In the genomic region with DNA sequence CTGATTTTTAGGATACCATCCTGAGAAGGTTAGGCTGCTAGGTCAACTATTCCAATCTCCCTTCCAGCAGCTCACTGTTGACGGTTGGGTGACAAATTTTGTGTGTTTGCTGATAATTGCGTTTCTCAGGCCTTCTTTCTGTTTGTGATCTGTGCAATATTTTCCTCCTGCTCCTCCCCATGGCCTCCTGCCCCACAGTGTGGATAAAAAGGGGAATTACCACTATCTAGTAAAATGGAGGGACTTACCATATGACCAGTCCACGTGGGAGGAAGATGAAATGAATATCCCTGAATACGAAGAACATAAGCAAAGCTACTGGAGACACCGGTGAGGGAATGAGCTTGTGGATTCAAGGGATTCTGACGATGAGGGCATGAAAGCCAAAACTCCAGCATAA, we compare ENCODE assay signal across 9 cellular contexts. TPM values are rescaled to one million over a fixed set of nuclear protein-coding genes. Genes with fewer than 3 reads are reported as not detected.
DNase-seq lines count a peak whose midpoint lies in the region; ATAC-seq and TF ChIP-seq lines count a peak whose summit lies in the region.
"Had no signal": no experiment of that assay in that cellular context is flagged by ENCODE, and none has a peak within 500 bp of the region (broad histone marks: within the 10 kb centered on the region; RNA-seq: fewer than 3 reads in every experiment).

No MANE protein-coding gene starts in this region.

- peak; percentile 53 for TF ChIP-seq CTCF in PC-3 (conservative IDR thresholded peaks at IDR 0.05; ENCODE audit: low read depth, low read length)

- no peaks in the 10 kb centered on the region for H3F3A ChIP-seq in PC-3 (ENCODE audit: low read length, unreplicated experiment)

- no peaks in the 10 kb centered on the region for H3K79me2 ChIP-seq in PC-3 (ENCODE audit: low read length)

- H3K27me3 ChIP-seq in PC-3 (ENCODE audit: low read length) (no peaks in the 10 kb centered on the region), HAP-1 (ENCODE audit: low read depth) (no peaks in the 10 kb centered on the region)
- H3K27me3 ChIP-seq: BLaER1 treated with 17β-estradiol and CSF1 and Interleukin-3, amounts not matched to agents 10 nM and 100 nM had no signal

- BruUV-seq in PC-3 (replicated peaks; lab: Mats Ljungman, UMichigan): no TSS peak

- H3K9me2 ChIP-seq in PC-3 (replicated peaks; ENCODE audit: low read length): no peaks in the 10 kb centered on the region

- H2AFZ ChIP-seq in PC-3 (ENCODE audit: low read length): no peak overlapping the region

- peak overlapping the region in 1 of 2 donors; percentile 27 for H3K27ac Mint-ChIP-seq in effector memory CD8-positive, alpha-beta T cell

- no peaks in the 10 kb centered on the region for H3K27me3 Mint-ChIP-seq in effector memory CD8-positive, alpha-beta T cell

- in situ Hi-C loops in HAP-1 (cut with MboI; ENCODE audit: low sequenced_read_pairs): no loop called here

- H3K36me3 Mint-ChIP-seq in effector memory CD8-positive, alpha-beta T cell (ENCODE audit: insufficient read depth): peaks cover 89% of the 10 kb centered on the region

- H3K4me3 ChIP-seq in PC-3 (ENCODE audit: low read length) (no peak overlapping the region), HAP-1 (no peak overlapping the region)
- H3K4me3 ChIP-seq: BLaER1 treated with 17β-estradiol and CSF1 and Interleukin-3, amounts not matched to agents 10 nM and 100 nM had no signal

- H3K9ac ChIP-seq in PC-3 (ENCODE audit: low read length): no peak overlapping the region

- H3K9me3 Mint-ChIP-seq in effector memory CD8-positive, alpha-beta T cell: no peaks in the 10 kb centered on the region

- no peak overlapping the region for H3K4me2 ChIP-seq in PC-3 (ENCODE audit: low read length)

- H3K9me3 ChIP-seq in PC-3 (ENCODE audit: low read length) (no peaks in the 10 kb centered on the region), HAP-1 (no peaks in the 10 kb centered on the region)
- H3K9me3 ChIP-seq: BLaER1 treated with 17β-estradiol and CSF1 and Interleukin-3, amounts not matched to agents 10 nM and 100 nM had no signal

- intact Hi-C loops in PC-3 (cut with micrococcal nuclease): loop anchor here (1.0 kb wide), 1 partner anchor 35 kb away; no protein-coding TSS in a partner anchor

- POLR2A ChIA-PET in PC-3 (lab: Charles Lee; ENCODE audit: unreplicated experiment): no interaction called here

- H3K4me1 ChIP-seq in PC-3 (ENCODE audit: insufficient read depth, low read length) (no peaks in the 10 kb centered on the region), HAP-1 (no peaks in the 10 kb centered on the region)

- H3K36me3 ChIP-seq in PC-3 (ENCODE audit: low read depth, low read length): peaks cover 30% of the 10 kb centered on the region
- peaks cover 85% of the 10 kb centered on the region for H3K36me3 ChIP-seq in HAP-1 (replicated peaks)

- ATAC-seq in PC-3: 0 out of 2 replicates have a peak, but pooled peaks have one; percentile 24
- ATAC-seq in effector memory CD8-positive, alpha-beta T cell (replicated peaks): peak; percentile 66

- no peak overlapping the region for H3K4me3 Mint-ChIP-seq in effector memory CD8-positive, alpha-beta T cell

- CTCF ChIA-PET in PC-3 (lab: Charles Lee): no interaction called here

- peaks cover 2 to 18% of the 10 kb centered on the region in 2 donors for H3K4me1 Mint-ChIP-seq in effector memory CD8-positive, alpha-beta T cell (ENCODE audit: low read depth in 2 of 2)

- H4K20me1 ChIP-seq in PC-3 (ENCODE audit: low read length): no peaks in the 10 kb centered on the region

- DNase-seq in NCI-H146 (lab: John Stamatoyannopoulos, UW) (peak; percentile 8), NCI-H146 treated with DMSO at 0.1 percent for 48 hours (lab: John Stamatoyannopoulos, UW; ENCODE audit: unreplicated experiment) (no peak), PC-3 (peak; percentile 21), myocyte (ENCODE audit: low read depth) (peak; percentile 33), SKM-1 treated with dmso at 0.1 percent for 144 hours (lab: John Stamatoyannopoulos, UW; ENCODE audit: unreplicated experiment) (no peak), HAP-1 (ENCODE audit: low spot score in 2 of 2) (no peak), T-helper 9 cell (no peak)
- DNase-seq in effector memory CD8-positive, alpha-beta T cell: no peak

- no peak overlapping the region for H3K27ac ChIP-seq in PC-3 (ENCODE audit: low read length)

RNA-seq across cellular contexts. Expression of a gene that starts 9.2 kb away (rescaled TPM):
- total RNA-seq in PC-3 (2014; rRNA removed) (102 and 151 TPM in 2 replicates), myocyte (104 and 140 TPM in 2 replicates)
- polyA plus RNA-seq in myocyte (2012): 128 TPM

RNA-seq across cellular contexts. Expression of a gene that starts 18.3 kb away (rescaled TPM):
- total RNA-seq in PC-3 (2014; rRNA removed) (0.11 and 0.52 TPM in 2 replicates), myocyte (5.9 and 6.7 TPM in 2 replicates)
- 12.2 TPM for polyA plus RNA-seq in myocyte (2012)

RNA-seq across cellular contexts. Expression of a gene that starts 31.9 kb away (rescaled TPM):
- total RNA-seq in PC-3 (2014; rRNA removed) (0.26 and 0.75 TPM in 2 replicates), myocyte (0.10 and 0.53 TPM in 2 replicates)
- 0.59 TPM for polyA plus RNA-seq in myocyte (2012)

RNA-seq across cellular contexts. Expression of a gene that starts 34.0 kb away (rescaled TPM):
- total RNA-seq in PC-3 (2014; rRNA removed) (26.4 and 30.5 TPM in 2 replicates), myocyte (27.8 and 28.6 TPM in 2 replicates)
- 269 TPM for polyA plus RNA-seq in myocyte (2012)

RNA-seq across cellular contexts. Expression of a gene that starts 34.2 kb away (rescaled TPM):
- total RNA-seq in PC-3 (2014; rRNA removed) (27.5 and 40.5 TPM in 2 replicates), myocyte (11.3 and 14.1 TPM in 2 replicates)
- 26.7 TPM for polyA plus RNA-seq in myocyte (2012)

Comparison
In these comparisons a context has a peak if more than half of its experiments do, and no peak if none do; other contexts are left out.
1. DNase-seq: peak in NCI-H146 (single experiment), PC-3 (single experiment) and myocyte (single experiment); none in NCI-H146 treated with DMSO at 0.1 percent for 48 hours (single experiment), effector memory CD8-positive, alpha-beta T cell (0 of 3), SKM-1 treated with dmso at 0.1 percent for 144 hours (single experiment), HAP-1 (0 of 2) and T-helper 9 cell (single experiment).